ENCODE assay signal across 37 cellular contexts in genomic region chr13:30400376-30400775, GRCh38. TPM values are rescaled to one million over a fixed set of nuclear protein-coding genes. Genes with fewer than 3 reads are reported as not detected.
"Had no signal": no experiment of that assay in that cellular context is flagged by ENCODE, and none has a peak within 500 bp of the region (broad histone marks: within the 10 kb centered on the region; RNA-seq: fewer than 3 reads in every experiment).

No MANE protein-coding gene starts in this region.

- H3K9me3 ChIP-seq: adrenal gland, body of pancreas, breast epithelium had no signal

- H3K27me3 ChIP-seq: adrenal gland, body of pancreas, brain microvascular endothelial cell, breast epithelium had no signal

- H3K27ac ChIP-seq: adrenal gland, body of pancreas, brain microvascular endothelial cell, breast epithelium, VCaP had no signal

- DNase-seq: activated B cell treated with CpG ODN at 0.5 μM for 24 hours; activated CD4-positive, alpha-beta memory T cell treated with anti-CD3 and anti-CD28 coated beads for 36 hours; activated CD4-positive, alpha-beta T cell treated with anti-CD3 and anti-CD28 coated beads for 4 hours; activated CD4-positive, alpha-beta T cell treated with anti-CD3 and anti-CD28 coated beads, Interleukin-2, amount 10 ng/mL, durations not matched to agents 24 days and 14 days; activated CD4-positive, alpha-beta T cell treated with anti-CD3 and anti-CD28 coated beads, Interleukin-2, amount 50 U/mL, for 1 hour; activated CD4-positive, alpha-beta T cell treated with anti-CD3 and anti-CD28 coated beads, Interleukin-2, amount 50 U/mL, for 4 hours; activated CD4-positive, CD25-positive, alpha-beta regulatory T cell treated with anti-CD3 and anti-CD28 coated beads, Interleukin-2, amount 50 U/mL, for 72 hours; activated CD8-positive, alpha-beta memory T cell treated with anti-CD3 and anti-CD28 coated beads, Interleukin-2, amount 50 U/mL, for 4 hours; activated CD8-positive, alpha-beta T cell treated with anti-CD3 and anti-CD28 coated beads for 36 hours; activated effector memory CD4-positive, alpha-beta T cell treated with anti-CD3 and anti-CD28 coated beads, Interleukin-2, amount 50 U/mL, for 16 hours; activated gamma-delta T cell treated with Interleukin-2 at 50 U/mL for 16 hours; activated naive CD4-positive, alpha-beta T cell; activated naive CD4-positive, alpha-beta T cell treated with anti-CD3 and anti-CD28 coated beads for 36 hours; activated naive CD4-positive, alpha-beta T cell treated with anti-CD3 and anti-CD28 coated beads, Interleukin-2, amount 50 U/mL, for 16 hours; activated naive CD8-positive, alpha-beta T cell treated with anti-CD3 and anti-CD28 coated beads for 36 hours; activated T-cell treated with anti-CD3 and anti-CD28 coated beads for 4 hours; activated T-cell treated with anti-CD3 and anti-CD28 coated beads, Interleukin-2, amount 50 U/mL, for 1 hour; activated T-cell treated with anti-CD3 and anti-CD28 coated beads, Interleukin-2, amount 50 U/mL, for 4 hours; activated T-cell treated with anti-CD3 and anti-CD28 coated beads, Interleukin-2, amount 50 U/mL, for 72 hours; adrenal gland; amniotic stem cell; aorta; body of pancreas; brain microvascular endothelial cell; central memory CD4-positive, alpha-beta T cell; T-helper 1 cell; T-helper 2 cell; T-helper 9 cell had no signal

- H3K36me3 ChIP-seq: adrenal gland, brain microvascular endothelial cell, breast epithelium had no signal

- FAIRE-seq: astrocyte, TTC549 had no signal

- H3K4me3 ChIP-seq: adrenal gland, body of pancreas, breast epithelium had no signal

- ATAC-seq: activated CD8-positive, alpha-beta T cell treated with anti-CD3 and anti-CD28 coated beads for 36 hours; activated naive CD4-positive, alpha-beta T cell treated with anti-CD3 and anti-CD28 coated beads, Interleukin-2, amount 50 U/mL, for 72 hours; activated T-cell treated with anti-CD3 and anti-CD28 coated beads, Interleukin-2, amount 50 U/mL, for 4 hours; activated T-cell treated with anti-CD3 and anti-CD28 coated beads, Interleukin-2, amount 50 U/mL, for 72 hours; activated T-helper 17 cell treated with anti-CD3 and anti-CD28 coated beads, Interleukin-2, amount 50 U/mL, for 72 hours; body of pancreas had no signal

RNA-seq across cellular contexts. Expression of gene UBE2L5, which starts 21.9 kb away (rescaled TPM):
- total RNA-seq: activated CD4-positive, alpha-beta memory T cell treated with anti-CD3 and anti-CD28 coated beads for 36 hours; activated CD4-positive, alpha-beta T cell treated with anti-CD3 and anti-CD28 coated beads, Interleukin-2, amount 10 ng/mL, durations not matched to agents 24 days and 14 days; activated CD8-positive, alpha-beta memory T cell treated with anti-CD3 and anti-CD28 coated beads for 36 hours; activated CD8-positive, alpha-beta T cell treated with anti-CD3 and anti-CD28 coated beads for 36 hours; activated naive CD4-positive, alpha-beta T cell treated with anti-CD3 and anti-CD28 coated beads for 36 hours; activated naive CD8-positive, alpha-beta T cell treated with anti-CD3 and anti-CD28 coated beads for 36 hours; activated T-cell treated with anti-CD3 and anti-CD28 coated beads, Interleukin-2, amount 50 U/mL, for 4 hours; activated T-cell treated with anti-CD3 and anti-CD28 coated beads, Interleukin-2, amount 50 U/mL, for 72 hours; activated T-helper 1 cell treated with anti-CD3 and anti-CD28 coated beads, Interleukin-12 subunit alpha, Interleukin-12 subunit beta, Interleukin-2, Interleukin-4 antibody, amounts not matched to agents 30 ng/mL and 10 ng/mL and 1 ng/mL, durations not matched to agents 14 hours and 24 hours and 36 hours; activated T-helper 17 cell treated with anti-CD3 and anti-CD28 coated beads, Interleukin-2, amount 50 U/mL, for 72 hours; astrocyte; body of pancreas; cardiac septum had no signal
